2 cellular contexts compared by ENCODE assay signal in the genomic region with DNA sequence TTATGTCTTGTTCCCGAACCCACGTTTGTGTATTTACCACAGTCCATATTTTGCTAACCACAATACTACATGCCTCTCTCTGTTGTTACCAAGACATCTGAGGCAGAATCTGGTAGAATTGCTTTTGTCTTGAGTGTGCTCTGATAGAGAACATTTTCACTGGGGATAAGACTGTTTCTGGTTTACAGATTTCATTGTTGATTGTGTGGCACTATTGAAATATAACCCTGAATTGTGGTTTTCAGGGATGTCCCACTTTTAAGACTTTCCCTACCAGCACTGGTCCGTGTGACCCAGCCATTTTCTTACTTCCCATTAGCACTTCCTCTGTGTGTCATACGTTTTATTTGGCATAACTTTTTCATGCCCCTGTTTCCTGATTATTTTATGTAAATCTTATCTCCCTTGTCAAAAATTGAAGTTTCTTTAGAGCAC.
TF ChIP-seq lines count a peak whose summit lies in the region.

No MANE protein-coding gene starts in this region.

TF ChIP-seq in liver, 16 proteins besides CTCF, POLR2A, EP300 and RAD21:
- TF ChIP-seq YY1 (IDR thresholded peaks at IDR 0.05) (peak; percentile 32), FOXA2 (IDR thresholded peaks at IDR 0.05) (no peak)

TF ChIP-seq in HepG2, 621 proteins besides CTCF, POLR2A, EP300 and RAD21:
- TF ChIP-seq ZBED4 (CRISPR knock-in tag; IDR thresholded peaks at IDR 0.05; ENCODE audit: borderline replicate concordance) (no peak), CSRNP1 (CRISPR knock-in tag; IDR thresholded peaks at IDR 0.05) (no peak), RFX5 (IDR thresholded peaks at IDR 0.05; ENCODE audit: low read depth, low read length) (no peak), YEATS4 (CRISPR knock-in tag; IDR thresholded peaks at IDR 0.05; ENCODE audit: borderline replicate concordance) (no peak)
- TF ChIP-seq, protein P1, sequence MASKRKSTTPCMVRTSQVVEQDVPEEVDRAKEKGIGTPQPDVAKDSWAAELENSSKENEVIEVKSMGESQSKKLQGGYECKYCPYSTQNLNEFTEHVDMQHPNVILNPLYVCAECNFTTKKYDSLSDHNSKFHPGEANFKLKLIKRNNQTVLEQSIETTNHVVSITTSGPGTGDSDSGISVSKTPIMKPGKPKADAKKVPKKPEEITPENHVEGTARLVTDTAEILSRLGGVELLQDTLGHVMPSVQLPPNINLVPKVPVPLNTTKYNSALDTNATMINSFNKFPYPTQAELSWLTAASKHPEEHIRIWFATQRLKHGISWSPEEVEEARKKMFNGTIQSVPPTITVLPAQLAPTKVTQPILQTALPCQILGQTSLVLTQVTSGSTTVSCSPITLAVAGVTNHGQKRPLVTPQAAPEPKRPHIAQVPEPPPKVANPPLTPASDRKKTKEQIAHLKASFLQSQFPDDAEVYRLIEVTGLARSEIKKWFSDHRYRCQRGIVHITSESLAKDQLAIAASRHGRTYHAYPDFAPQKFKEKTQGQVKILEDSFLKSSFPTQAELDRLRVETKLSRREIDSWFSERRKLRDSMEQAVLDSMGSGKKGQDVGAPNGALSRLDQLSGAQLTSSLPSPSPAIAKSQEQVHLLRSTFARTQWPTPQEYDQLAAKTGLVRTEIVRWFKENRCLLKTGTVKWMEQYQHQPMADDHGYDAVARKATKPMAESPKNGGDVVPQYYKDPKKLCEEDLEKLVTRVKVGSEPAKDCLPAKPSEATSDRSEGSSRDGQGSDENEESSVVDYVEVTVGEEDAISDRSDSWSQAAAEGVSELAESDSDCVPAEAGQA (IDR thresholded peaks at IDR 0.05; ENCODE audit: low read depth), result no peak
- TF ChIP-seq, protein P1 (CRISPR knock-in tag; IDR thresholded peaks at IDR 0.05; ENCODE audit: borderline replicate concordance), result no peak
